ENCODE assay signal across 1 cellular context in the genomic region with DNA sequence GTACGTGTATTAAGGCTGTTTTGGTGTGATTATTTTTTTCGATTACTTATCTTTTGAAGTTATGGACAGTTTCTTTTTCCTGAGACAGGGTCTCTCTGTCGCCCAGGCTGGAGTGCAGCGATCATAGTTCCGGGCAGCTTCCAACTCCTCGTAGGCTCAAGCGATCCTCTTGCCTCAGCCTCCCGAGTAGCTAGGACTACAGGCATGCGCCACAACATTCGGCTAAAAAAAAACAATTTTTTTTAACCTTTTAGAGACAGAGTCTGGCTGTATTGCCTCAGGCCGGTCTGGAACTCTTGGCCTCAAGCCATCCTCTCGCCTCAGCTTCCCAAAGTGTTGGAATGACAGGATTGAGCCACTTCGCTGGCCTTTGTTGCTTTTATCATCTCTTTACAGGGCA.
A peak's percentile ranks its signal among the peaks of the same experiment; 100 is the strongest.
TF ChIP-seq lines count a peak whose summit lies in the region.

No MANE protein-coding gene starts in this region.

TF ChIP-seq in K562, 482 proteins besides CTCF, POLR2A, EP300 and RAD21 (continued from another document):
- TF ChIP-seq, protein P1, sequence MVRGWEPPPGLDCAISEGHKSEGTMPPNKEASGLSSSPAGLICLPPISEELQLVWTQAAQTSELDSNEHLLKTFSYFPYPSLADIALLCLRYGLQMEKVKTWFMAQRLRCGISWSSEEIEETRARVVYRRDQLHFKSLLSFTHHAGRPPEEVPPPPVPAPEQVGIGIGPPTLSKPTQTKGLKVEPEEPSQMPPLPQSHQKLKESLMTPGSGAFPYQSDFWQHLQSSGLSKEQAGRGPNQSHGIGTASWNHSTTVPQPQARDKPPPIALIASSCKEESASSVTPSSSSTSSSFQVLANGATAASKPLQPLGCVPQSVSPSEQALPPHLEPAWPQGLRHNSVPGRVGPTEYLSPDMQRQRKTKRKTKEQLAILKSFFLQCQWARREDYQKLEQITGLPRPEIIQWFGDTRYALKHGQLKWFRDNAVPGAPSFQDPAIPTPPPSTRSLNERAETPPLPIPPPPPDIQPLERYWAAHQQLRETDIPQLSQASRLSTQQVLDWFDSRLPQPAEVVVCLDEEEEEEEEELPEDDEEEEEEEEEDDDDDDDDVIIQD (CRISPR knock-in tag; IDR thresholded peaks at IDR 0.05), result no peak
- TF ChIP-seq, protein P2, sequence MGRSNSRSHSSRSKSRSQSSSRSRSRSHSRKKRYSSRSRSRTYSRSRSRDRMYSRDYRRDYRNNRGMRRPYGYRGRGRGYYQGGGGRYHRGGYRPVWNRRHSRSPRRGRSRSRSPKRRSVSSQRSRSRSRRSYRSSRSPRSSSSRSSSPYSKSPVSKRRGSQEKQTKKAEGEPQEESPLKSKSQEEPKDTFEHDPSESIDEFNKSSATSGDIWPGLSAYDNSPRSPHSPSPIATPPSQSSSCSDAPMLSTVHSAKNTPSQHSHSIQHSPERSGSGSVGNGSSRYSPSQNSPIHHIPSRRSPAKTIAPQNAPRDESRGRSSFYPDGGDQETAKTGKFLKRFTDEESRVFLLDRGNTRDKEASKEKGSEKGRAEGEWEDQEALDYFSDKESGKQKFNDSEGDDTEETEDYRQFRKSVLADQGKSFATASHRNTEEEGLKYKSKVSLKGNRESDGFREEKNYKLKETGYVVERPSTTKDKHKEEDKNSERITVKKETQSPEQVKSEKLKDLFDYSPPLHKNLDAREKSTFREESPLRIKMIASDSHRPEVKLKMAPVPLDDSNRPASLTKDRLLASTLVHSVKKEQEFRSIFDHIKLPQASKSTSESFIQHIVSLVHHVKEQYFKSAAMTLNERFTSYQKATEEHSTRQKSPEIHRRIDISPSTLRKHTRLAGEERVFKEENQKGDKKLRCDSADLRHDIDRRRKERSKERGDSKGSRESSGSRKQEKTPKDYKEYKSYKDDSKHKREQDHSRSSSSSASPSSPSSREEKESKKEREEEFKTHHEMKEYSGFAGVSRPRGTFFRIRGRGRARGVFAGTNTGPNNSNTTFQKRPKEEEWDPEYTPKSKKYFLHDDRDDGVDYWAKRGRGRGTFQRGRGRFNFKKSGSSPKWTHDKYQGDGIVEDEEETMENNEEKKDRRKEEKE (IDR thresholded peaks at IDR 0.05; ENCODE audit: borderline replicate concordance in 1 of 2, control insufficient read depth in 1 of 2, low read depth in 2 of 2, low read length in 1 of 2), result 0 out of 4 replicates have a peak, but pooled peaks of 1 of the 2 experiments have one; percentile 63
- TF ChIP-seq SETDB1 (IDR thresholded peaks at IDR 0.05; ENCODE audit: low read length) (no peak), NCOR1 (IDR thresholded peaks at IDR 0.05) (no peak), SIX5 (IDR thresholded peaks at IDR 0.05; ENCODE audit: borderline replicate concordance in 1 of 2, insufficient read depth in 1 of 2, low read depth in 1 of 2, low read length in 2 of 2) (no peak), KAT8 (IDR thresholded peaks at IDR 0.05; ENCODE audit: low read depth) (no peak), ZNF384 (IDR thresholded peaks at IDR 0.05; ENCODE audit: low read depth, low read length) (peak; percentile 63), SMARCB1 (IDR thresholded peaks at IDR 0.05; ENCODE audit: insufficient read length, low read depth) (no peak), MYC (IDR thresholded peaks at IDR 0.05; ENCODE audit: low read depth, low read length) (no peak; the same call in 1 of the 2 replicates), MYC (CRISPR knock-in tag; IDR thresholded peaks at IDR 0.05; ENCODE audit: borderline replicate concordance, low read depth) (no peak), YBX1 (IDR thresholded peaks at IDR 0.05) (no peak), WHSC1 (IDR thresholded peaks at IDR 0.05; ENCODE audit: low read length) (no peak), ETV1 (tag; conservative IDR thresholded peaks at IDR 0.05; ENCODE audit: low read depth) (peak; percentile 57; the same call in 1 of the 2 replicates), NRF1 (conservative IDR thresholded peaks at IDR 0.05 in 1 of 2, IDR thresholded peaks at IDR 0.05 in 1 of 2) (peak; percentile 43 to 60; a peak in 3 of 4 replicates), RFX7 (CRISPR knock-in tag; IDR thresholded peaks at IDR 0.05) (no peak), MEIS2 (IDR thresholded peaks at IDR 0.05; ENCODE audit: partially characterized antibody) (no peak), SPI1 (IDR thresholded peaks at IDR 0.05; ENCODE audit: borderline replicate concordance, low read depth, low read length) (no peak)
- TF ChIP-seq, protein P3, sequence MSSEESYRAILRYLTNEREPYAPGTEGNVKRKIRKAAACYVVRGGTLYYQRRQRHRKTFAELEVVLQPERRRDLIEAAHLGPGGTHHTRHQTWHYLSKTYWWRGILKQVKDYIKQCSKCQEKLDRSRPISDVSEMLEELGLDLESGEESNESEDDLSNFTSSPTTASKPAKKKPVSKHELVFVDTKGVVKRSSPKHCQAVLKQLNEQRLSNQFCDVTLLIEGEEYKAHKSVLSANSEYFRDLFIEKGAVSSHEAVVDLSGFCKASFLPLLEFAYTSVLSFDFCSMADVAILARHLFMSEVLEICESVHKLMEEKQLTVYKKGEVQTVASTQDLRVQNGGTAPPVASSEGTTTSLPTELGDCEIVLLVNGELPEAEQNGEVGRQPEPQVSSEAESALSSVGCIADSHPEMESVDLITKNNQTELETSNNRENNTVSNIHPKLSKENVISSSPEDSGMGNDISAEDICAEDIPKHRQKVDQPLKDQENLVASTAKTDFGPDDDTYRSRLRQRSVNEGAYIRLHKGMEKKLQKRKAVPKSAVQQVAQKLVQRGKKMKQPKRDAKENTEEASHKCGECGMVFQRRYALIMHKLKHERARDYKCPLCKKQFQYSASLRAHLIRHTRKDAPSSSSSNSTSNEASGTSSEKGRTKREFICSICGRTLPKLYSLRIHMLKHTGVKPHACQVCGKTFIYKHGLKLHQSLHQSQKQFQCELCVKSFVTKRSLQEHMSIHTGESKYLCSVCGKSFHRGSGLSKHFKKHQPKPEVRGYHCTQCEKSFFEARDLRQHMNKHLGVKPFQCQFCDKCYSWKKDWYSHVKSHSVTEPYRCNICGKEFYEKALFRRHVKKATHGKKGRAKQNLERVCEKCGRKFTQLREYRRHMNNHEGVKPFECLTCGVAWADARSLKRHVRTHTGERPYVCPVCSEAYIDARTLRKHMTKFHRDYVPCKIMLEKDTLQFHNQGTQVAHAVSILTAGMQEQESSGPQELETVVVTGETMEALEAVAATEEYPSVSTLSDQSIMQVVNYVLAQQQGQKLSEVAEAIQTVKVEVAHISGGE (CRISPR knock-in tag; IDR thresholded peaks at IDR 0.05), result peak; percentile 57 to 95 (median 58); a peak in 4 of 6 replicates
- TF ChIP-seq, protein P4, sequence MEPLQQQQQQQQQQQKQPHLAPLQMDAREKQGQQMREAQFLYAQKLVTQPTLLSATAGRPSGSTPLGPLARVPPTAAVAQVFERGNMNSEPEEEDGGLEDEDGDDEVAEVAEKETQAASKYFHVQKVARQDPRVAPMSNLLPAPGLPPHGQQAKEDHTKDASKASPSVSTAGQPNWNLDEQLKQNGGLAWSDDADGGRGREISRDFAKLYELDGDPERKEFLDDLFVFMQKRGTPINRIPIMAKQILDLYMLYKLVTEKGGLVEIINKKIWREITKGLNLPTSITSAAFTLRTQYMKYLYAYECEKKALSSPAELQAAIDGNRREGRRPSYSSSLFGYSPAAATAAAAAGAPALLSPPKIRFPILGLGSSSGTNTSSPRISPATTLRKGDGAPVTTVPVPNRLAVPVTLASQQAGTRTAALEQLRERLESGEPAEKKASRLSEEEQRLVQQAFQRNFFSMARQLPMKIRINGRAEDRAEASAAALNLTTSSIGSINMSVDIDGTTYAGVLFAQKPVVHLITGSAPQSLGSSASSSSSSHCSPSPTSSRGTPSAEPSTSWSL (CRISPR knock-in tag; IDR thresholded peaks at IDR 0.05; ENCODE audit: borderline replicate concordance), result no peak
- TF ChIP-seq, protein P5, sequence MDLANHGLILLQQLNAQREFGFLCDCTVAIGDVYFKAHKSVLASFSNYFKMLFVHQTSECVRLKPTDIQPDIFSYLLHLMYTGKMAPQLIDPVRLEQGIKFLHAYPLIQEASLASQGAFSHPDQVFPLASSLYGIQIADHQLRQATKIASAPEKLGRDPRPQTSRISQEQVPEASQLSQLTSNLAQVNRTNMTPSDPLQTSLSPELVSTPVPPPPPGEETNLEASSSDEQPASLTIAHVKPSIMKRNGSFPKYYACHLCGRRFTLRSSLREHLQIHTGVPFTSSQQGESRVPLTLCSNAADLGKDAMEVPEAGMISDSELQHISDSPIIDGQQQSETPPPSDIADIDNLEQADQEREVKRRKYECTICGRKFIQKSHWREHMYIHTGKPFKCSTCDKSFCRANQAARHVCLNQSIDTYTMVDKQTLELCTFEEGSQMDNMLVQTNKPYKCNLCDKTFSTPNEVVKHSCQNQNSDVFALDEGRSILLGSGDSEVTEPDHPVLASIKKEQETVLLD (IDR thresholded peaks at IDR 0.05), result no peak
- TF ChIP-seq, protein P6, sequence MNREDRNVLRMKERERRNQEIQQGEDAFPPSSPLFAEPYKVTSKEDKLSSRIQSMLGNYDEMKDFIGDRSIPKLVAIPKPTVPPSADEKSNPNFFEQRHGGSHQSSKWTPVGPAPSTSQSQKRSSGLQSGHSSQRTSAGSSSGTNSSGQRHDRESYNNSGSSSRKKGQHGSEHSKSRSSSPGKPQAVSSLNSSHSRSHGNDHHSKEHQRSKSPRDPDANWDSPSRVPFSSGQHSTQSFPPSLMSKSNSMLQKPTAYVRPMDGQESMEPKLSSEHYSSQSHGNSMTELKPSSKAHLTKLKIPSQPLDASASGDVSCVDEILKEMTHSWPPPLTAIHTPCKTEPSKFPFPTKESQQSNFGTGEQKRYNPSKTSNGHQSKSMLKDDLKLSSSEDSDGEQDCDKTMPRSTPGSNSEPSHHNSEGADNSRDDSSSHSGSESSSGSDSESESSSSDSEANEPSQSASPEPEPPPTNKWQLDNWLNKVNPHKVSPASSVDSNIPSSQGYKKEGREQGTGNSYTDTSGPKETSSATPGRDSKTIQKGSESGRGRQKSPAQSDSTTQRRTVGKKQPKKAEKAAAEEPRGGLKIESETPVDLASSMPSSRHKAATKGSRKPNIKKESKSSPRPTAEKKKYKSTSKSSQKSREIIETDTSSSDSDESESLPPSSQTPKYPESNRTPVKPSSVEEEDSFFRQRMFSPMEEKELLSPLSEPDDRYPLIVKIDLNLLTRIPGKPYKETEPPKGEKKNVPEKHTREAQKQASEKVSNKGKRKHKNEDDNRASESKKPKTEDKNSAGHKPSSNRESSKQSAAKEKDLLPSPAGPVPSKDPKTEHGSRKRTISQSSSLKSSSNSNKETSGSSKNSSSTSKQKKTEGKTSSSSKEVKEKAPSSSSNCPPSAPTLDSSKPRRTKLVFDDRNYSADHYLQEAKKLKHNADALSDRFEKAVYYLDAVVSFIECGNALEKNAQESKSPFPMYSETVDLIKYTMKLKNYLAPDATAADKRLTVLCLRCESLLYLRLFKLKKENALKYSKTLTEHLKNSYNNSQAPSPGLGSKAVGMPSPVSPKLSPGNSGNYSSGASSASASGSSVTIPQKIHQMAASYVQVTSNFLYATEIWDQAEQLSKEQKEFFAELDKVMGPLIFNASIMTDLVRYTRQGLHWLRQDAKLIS (CRISPR knock-in tag; IDR thresholded peaks at IDR 0.05), result no peak
- TF ChIP-seq, protein P7, sequence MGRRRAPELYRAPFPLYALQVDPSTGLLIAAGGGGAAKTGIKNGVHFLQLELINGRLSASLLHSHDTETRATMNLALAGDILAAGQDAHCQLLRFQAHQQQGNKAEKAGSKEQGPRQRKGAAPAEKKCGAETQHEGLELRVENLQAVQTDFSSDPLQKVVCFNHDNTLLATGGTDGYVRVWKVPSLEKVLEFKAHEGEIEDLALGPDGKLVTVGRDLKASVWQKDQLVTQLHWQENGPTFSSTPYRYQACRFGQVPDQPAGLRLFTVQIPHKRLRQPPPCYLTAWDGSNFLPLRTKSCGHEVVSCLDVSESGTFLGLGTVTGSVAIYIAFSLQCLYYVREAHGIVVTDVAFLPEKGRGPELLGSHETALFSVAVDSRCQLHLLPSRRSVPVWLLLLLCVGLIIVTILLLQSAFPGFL (CRISPR knock-in tag; IDR thresholded peaks at IDR 0.05), result 0 out of 2 replicates have a peak, but pooled peaks have one; percentile 8
- TF ChIP-seq, protein P8, sequence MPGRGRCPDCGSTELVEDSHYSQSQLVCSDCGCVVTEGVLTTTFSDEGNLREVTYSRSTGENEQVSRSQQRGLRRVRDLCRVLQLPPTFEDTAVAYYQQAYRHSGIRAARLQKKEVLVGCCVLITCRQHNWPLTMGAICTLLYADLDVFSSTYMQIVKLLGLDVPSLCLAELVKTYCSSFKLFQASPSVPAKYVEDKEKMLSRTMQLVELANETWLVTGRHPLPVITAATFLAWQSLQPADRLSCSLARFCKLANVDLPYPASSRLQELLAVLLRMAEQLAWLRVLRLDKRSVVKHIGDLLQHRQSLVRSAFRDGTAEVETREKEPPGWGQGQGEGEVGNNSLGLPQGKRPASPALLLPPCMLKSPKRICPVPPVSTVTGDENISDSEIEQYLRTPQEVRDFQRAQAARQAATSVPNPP (IDR thresholded peaks at IDR 0.05; ENCODE audit: borderline replicate concordance, insufficient read depth, insufficient read length), result no peak
- TF ChIP-seq, protein P9, sequence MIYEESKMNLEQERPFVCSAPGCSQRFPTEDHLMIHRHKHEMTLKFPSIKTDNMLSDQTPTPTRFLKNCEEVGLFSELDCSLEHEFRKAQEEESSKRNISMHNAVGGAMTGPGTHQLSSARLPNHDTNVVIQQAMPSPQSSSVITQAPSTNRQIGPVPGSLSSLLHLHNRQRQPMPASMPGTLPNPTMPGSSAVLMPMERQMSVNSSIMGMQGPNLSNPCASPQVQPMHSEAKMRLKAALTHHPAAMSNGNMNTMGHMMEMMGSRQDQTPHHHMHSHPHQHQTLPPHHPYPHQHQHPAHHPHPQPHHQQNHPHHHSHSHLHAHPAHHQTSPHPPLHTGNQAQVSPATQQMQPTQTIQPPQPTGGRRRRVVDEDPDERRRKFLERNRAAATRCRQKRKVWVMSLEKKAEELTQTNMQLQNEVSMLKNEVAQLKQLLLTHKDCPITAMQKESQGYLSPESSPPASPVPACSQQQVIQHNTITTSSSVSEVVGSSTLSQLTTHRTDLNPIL (CRISPR knock-in tag; IDR thresholded peaks at IDR 0.05), result no peak
TF ChIP-seq in K562: peak in this region for 18.
